In genomic region chr7:43572516-43573049, GRCh38 we compare ENCODE assay signal across 1 cellular context.
TF ChIP-seq lines count a peak whose summit lies in the region.

No MANE protein-coding gene starts in this region.

TF ChIP-seq in K562, 482 proteins besides CTCF, POLR2A, EP300 and RAD21 (continued from another document):
- TF ChIP-seq RNF219 (CRISPR knock-in tag; IDR thresholded peaks at IDR 0.05) = no peak
- TF ChIP-seq IFI16 (CRISPR knock-in tag; IDR thresholded peaks at IDR 0.05) = no peak
- TF ChIP-seq CBX1 (IDR thresholded peaks at IDR 0.05; ENCODE audit: low read depth) = no peak
- TF ChIP-seq MTA1 (IDR thresholded peaks at IDR 0.05; ENCODE audit: borderline replicate concordance) = no peak
- no peak for TF ChIP-seq FOXA3 (CRISPR knock-in tag; conservative IDR thresholded peaks at IDR 0.05 in 1 of 2, IDR thresholded peaks at IDR 0.05 in 1 of 2)
